22 cellular contexts compared by ENCODE assay signal in the genomic region with DNA sequence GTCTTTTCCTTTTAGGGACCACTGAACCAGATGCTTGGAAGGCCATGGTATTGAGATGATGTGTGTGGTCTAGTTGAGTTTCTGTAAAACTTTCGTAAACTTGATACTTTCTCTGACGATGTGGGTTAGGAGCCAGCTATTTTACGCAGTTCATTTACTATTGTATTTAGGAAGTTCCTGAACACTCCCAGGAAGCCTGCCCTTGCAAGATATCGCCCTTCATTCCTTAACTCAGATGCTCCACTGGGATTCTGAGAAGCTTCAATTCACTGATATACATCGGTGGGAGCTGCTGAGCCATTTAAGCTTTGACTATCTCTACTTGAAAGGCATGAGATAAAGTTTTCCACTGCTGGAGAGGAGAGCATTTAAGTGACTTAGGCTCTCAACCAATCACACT.
"Had no signal": no experiment of that assay in that cellular context is flagged by ENCODE, and none has a peak within 500 bp of the region (broad histone marks: within the 10 kb centered on the region; RNA-seq: fewer than 3 reads in every experiment).

No MANE protein-coding gene starts in this region.

- H3K36me3 ChIP-seq: adrenal gland, brain microvascular endothelial cell, breast epithelium, cardiac muscle cell had no signal

- H3K9me3 ChIP-seq: adrenal gland, body of pancreas, breast epithelium had no signal

- H3K4me1 ChIP-seq: adrenal gland, body of pancreas, breast epithelium had no signal

- DNase-seq: activated B cell treated with CpG ODN at 0.5 μM for 24 hours; activated CD4-positive, alpha-beta T cell treated with anti-CD3 and anti-CD28 coated beads for 4 hours; activated CD4-positive, alpha-beta T cell treated with anti-CD3 and anti-CD28 coated beads, Interleukin-2, amount 50 U/mL, for 4 hours; activated CD4-positive, CD25-positive, alpha-beta regulatory T cell treated with anti-CD3 and anti-CD28 coated beads, Interleukin-2, amount 50 U/mL, for 72 hours; activated CD8-positive, alpha-beta memory T cell treated with anti-CD3 and anti-CD28 coated beads, Interleukin-2, amount 50 U/mL, for 4 hours; activated effector memory CD4-positive, alpha-beta T cell treated with anti-CD3 and anti-CD28 coated beads, Interleukin-2, amount 50 U/mL, for 16 hours; activated gamma-delta T cell treated with Interleukin-2 at 50 U/mL for 16 hours; activated naive CD4-positive, alpha-beta T cell; activated naive CD4-positive, alpha-beta T cell treated with anti-CD3 and anti-CD28 coated beads, Interleukin-2, amount 50 U/mL, for 16 hours; activated T-cell treated with anti-CD3 and anti-CD28 coated beads for 4 hours; activated T-cell treated with anti-CD3 and anti-CD28 coated beads, Interleukin-2, amount 50 U/mL, for 4 hours; amniotic stem cell; aorta; body of pancreas; brain microvascular endothelial cell; central memory CD4-positive, alpha-beta T cell had no signal

- ATAC-seq: activated T-cell treated with anti-CD3 and anti-CD28 coated beads, Interleukin-2, amount 50 U/mL, for 4 hours; activated T-cell treated with anti-CD3 and anti-CD28 coated beads, Interleukin-2, amount 50 U/mL, for 72 hours; activated T-helper 17 cell treated with anti-CD3 and anti-CD28 coated beads, Interleukin-2, amount 50 U/mL, for 72 hours; body of pancreas had no signal

- H3K27ac ChIP-seq: adrenal gland, body of pancreas, brain microvascular endothelial cell, breast epithelium, cardiac muscle cell, VCaP had no signal

- H3K27me3 ChIP-seq: adrenal gland, body of pancreas, brain microvascular endothelial cell, breast epithelium had no signal

- H3K4me3 ChIP-seq: adrenal gland, body of pancreas, breast epithelium, cardiac muscle cell had no signal
